13 cellular contexts compared by ENCODE assay signal in the genomic region with DNA sequence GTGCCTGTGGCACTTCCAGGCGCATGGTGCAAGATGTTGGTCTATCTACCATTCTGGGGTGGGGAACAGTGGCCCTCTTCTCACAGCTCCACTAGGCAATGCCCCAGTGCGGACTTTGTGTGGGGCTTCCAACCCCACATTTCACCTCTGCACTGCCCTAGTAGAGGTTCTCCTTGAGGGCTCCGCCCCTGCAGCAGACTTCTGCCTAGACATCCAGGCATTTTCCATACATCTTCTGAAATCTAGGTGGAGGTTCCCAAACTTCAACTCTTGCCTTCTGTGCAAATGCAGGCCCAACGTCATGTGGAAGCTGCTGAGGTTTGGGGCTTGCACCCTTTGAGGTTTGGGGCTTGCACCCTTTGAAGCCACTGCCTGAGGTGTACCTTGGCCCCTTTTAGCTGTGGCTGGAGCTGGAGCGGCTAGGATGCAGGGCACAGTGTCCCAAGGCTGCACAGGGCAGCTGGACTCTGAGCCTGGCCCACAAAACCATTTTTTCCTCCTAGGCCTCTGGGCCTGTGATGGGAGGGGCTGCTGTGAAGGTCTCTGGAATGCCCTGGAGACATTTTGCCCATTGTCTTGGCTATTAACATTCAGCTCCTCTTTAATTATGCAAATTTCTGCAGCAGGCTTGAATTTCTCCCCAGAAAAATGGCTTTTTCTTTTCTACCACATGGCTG.
A peak's percentile ranks its signal among the peaks of the same experiment; 100 is the strongest.
DNase-seq lines count a peak whose midpoint lies in the region; ATAC-seq, FAIRE-seq and TF ChIP-seq lines count a peak whose summit lies in the region.
"Had no signal": no experiment of that assay in that cellular context is flagged by ENCODE, and none has a peak within 500 bp of the region (broad histone marks: within the 10 kb centered on the region; RNA-seq: fewer than 3 reads in every experiment).

No MANE protein-coding gene starts in this region.

- no peak overlapping the region for H3K14ac ChIP-seq in H1 (ENCODE audit: insufficient read length)

- TF ChIP-seq POLR2A in HCT116 (IDR thresholded peaks at IDR 0.05; ENCODE audit: borderline replicate concordance, extremely low read depth, insufficient read depth, insufficient read length) (no peak), H1 (IDR thresholded peaks at IDR 0.05; ENCODE audit: control extremely low read depth in 1 of 2, low read depth in 2 of 2, low read length in 2 of 2) (no peak)

- CTCF ChIA-PET in HCT116 (lab: Charles Lee): no interaction called here
- CTCF ChIA-PET in H1 (lab: Charles Lee; ENCODE audit: partially characterized antibody): no interaction called here
- CTCF ChIA-PET in Caco-2 (lab: Charles Lee): no interaction called here

- no peak overlapping the region for H2BK5ac ChIP-seq in H1 (ENCODE audit: low read depth, low read length)

- no peaks in the 10 kb centered on the region for H3K23me2 ChIP-seq in H1 (ENCODE audit: low read depth, low read length)

- FAIRE-seq in H1 (lab: Jason Lieb, UNC): no peak
- FAIRE-seq: H54 had no signal

- RAD21 ChIA-PET in HCT116 (lab: Charles Lee; ENCODE audit: low non-redundant PET in 1 of 2, low total read pairs in 2 of 2, uncharacterized antibody in 2 of 2, unreplicated experiment in 2 of 2): no interaction called here

- H3K27ac Mint-ChIP-seq in Caco-2 (ENCODE audit: unreplicated experiment): no peak overlapping the region

- H3K9ac ChIP-seq in HCT116 (ENCODE audit: low read length) (no peak overlapping the region), H1 (replicated peaks in 1 of 4; ENCODE audit: extremely low read depth in 1 of 4, low read depth in 3 of 4, low read length in 3 of 4) (no peak overlapping the region)

- H2BK12ac ChIP-seq in H1 (ENCODE audit: low read depth, low read length): no peak overlapping the region

- peaks cover 0 to 4% of the 10 kb centered on the region in 2 experiments; a peak in 1 of 4 replicates for H3K4me1 ChIP-seq in HCT116 (ENCODE audit: control insufficient read depth in 1 of 2, insufficient read depth in 2 of 2, low read length in 2 of 2)
- peaks cover 0 to 3% (median 0%) of the 10 kb centered on the region in 4 experiments; a peak in 1 of 7 replicates for H3K4me1 ChIP-seq in H1 (replicated peaks in 1 of 4; ENCODE audit: control insufficient read depth in 3 of 4, insufficient read depth in 4 of 4, low read length in 3 of 4)
- no peaks in the 10 kb centered on the region for H3K4me1 ChIP-seq in Caco-2
- H3K4me1 ChIP-seq: BE2C had no signal

- no peak overlapping the region for H3K18ac ChIP-seq in H1 (ENCODE audit: extremely low read depth, low read length)

- no peak overlapping the region for H3K4ac ChIP-seq in H1 (replicated peaks; ENCODE audit: insufficient read length, low read depth, low read length)

- no peaks in the 10 kb centered on the region for H3K4me1 Mint-ChIP-seq in Caco-2 (ENCODE audit: low read depth, unreplicated experiment)

- BruUV-seq in HCT116 (replicated peaks; lab: Mats Ljungman, UMichigan) (no TSS peak), Caco-2 (replicated peaks; lab: Mats Ljungman, UMichigan) (no TSS peak)

- no peak overlapping the region for H3K56ac ChIP-seq in H1 (replicated peaks; ENCODE audit: insufficient read length, low read depth, low read length)

- intact Hi-C loops in cardiac septum (cut with DNase I) (no loop called here), Right ventricle myocardium inferior (cut with DNase I) (no loop called here), HCT116 (cut with micrococcal nuclease) (no loop called here), Caco-2 (cut with micrococcal nuclease; ENCODE audit: unreplicated experiment) (no loop called here)

- no peak overlapping the region for H4K5ac ChIP-seq in H1 (ENCODE audit: insufficient read length, low read depth, low read length)

- H3K4me3 Mint-ChIP-seq in Caco-2 (ENCODE audit: unreplicated experiment): no peak overlapping the region
- H3K4me3 Mint-ChIP-seq: CD8-positive, alpha-beta memory T cell had no signal

- H3K36me3 ChIP-seq in HCT116 (ENCODE audit: control insufficient read depth in 1 of 2, insufficient read depth in 2 of 2, low read length in 2 of 2) (no peaks in the 10 kb centered on the region), H1 (ENCODE audit: control insufficient read depth in 2 of 4, insufficient read depth in 4 of 4, low read length in 3 of 4) (peaks cover 0 to 27% (median 1%) of the 10 kb centered on the region in 4 experiments; a peak in 4 of 8 replicates), Caco-2 (ENCODE audit: control insufficient read depth, insufficient read depth, low read length) (no peaks in the 10 kb centered on the region; the same call in 1 of the 2 replicates)
- H3K36me3 ChIP-seq: BE2C had no signal

- no peaks in the 10 kb centered on the region for H3K9me2 ChIP-seq in HCT116 (ENCODE audit: insufficient read depth)

- WGBS in H1 (ENCODE audit: extremely low coverage in 1 of 2, insufficient coverage in 1 of 2, insufficient read length in 1 of 2, insufficient replicate concordance in 2 of 2, low coverage in 1 of 2, low lambda C conversion rate in 2 of 2, missing lambda C conversion rate in 1 of 2), 2 experiments: 88% methylated on average over 5 of the region's 5 CpGs; no CpG with 5 or more reads in 1 of the 2 experiments

- H3K4me2 ChIP-seq in HCT116 (ENCODE audit: low read length): no peak overlapping the region
- no peak overlapping the region for H3K4me2 ChIP-seq in H1 (ENCODE audit: insufficient read depth in 1 of 2, low read depth in 2 of 2, low read length in 2 of 2)

- no peak overlapping the region for H2AK5ac ChIP-seq in H1 (ENCODE audit: low read depth, low read length)

- DNase-seq in cardiac septum (ENCODE audit: low spot score) (peak; percentile 27), Right ventricle myocardium inferior (ENCODE audit: missing footprints) (no peak), HCT116 (ENCODE audit: low read depth, low spot score) (no peak), H1 (ENCODE audit: low read depth in 1 of 2, low spot score in 2 of 2) (no peak), Caco-2 (no peak), activated T-cell treated with anti-CD3 and anti-CD28 coated beads for 4 hours (no peak)
- DNase-seq: BE2C; CD8-positive, alpha-beta memory T cell; DND-41; GDM1; Karpas-422 had no signal

- no peak overlapping the region for H2BK120ac ChIP-seq in H1 (replicated peaks; ENCODE audit: low read depth, low read length)

- no peak overlapping the region for H4K91ac ChIP-seq in H1 (replicated peaks; ENCODE audit: insufficient read length, low read length)

- H3K36me3 Mint-ChIP-seq in Caco-2 (ENCODE audit: insufficient read depth, unreplicated experiment): peaks cover 31% of the 10 kb centered on the region

- POLR2A ChIA-PET in HCT116 (lab: Charles Lee) (no interaction called here), H1 (lab: Charles Lee; ENCODE audit: partially characterized antibody) (interaction anchor here (0.9 kb wide), 1 partner anchor 23 kb away, joined by 4 read pairs; no protein-coding TSS in a partner anchor), Caco-2 (lab: Charles Lee) (no interaction called here)

- H3K27me3 ChIP-seq in HCT116 (ENCODE audit: insufficient read depth, low read length) (no peaks in the 10 kb centered on the region), H1 (replicated peaks in 1 of 4; ENCODE audit: control insufficient read depth in 3 of 4, extremely low read depth in 1 of 4, insufficient read depth in 3 of 4, low read length in 3 of 4) (no peaks in the 10 kb centered on the region), Caco-2 (replicated peaks; ENCODE audit: control insufficient read depth, insufficient read depth, low read length) (no peaks in the 10 kb centered on the region)
- H3K27me3 ChIP-seq: BE2C had no signal

- H2AFZ ChIP-seq in HCT116 (ENCODE audit: low read depth, low read length, poor library complexity, severe bottlenecking): no peak overlapping the region
- H2AFZ ChIP-seq in H1 (ENCODE audit: low read length): no peak overlapping the region

- H2BK20ac ChIP-seq in H1 (ENCODE audit: low read length): no peak overlapping the region

- peaks cover 7 to 12% of the 10 kb centered on the region in 2 experiments; a peak in 3 of 4 replicates for H3K9me3 ChIP-seq in HCT116 (ENCODE audit: control insufficient read depth in 1 of 2, insufficient read depth in 1 of 2, low read depth in 1 of 2, low read length in 2 of 2)
- H3K9me3 ChIP-seq in H1 (ENCODE audit: insufficient read depth in 2 of 2, low read depth in 1 of 2, low read length in 1 of 2): peaks cover 29 to 38% of the 10 kb centered on the region in 2 experiments
- peaks cover 22% of the 10 kb centered on the region for H3K9me3 ChIP-seq in Caco-2

- ATAC-seq in Right ventricle myocardium inferior (no peak), HCT116 (no peak), GM21717 (IDR thresholded peaks at IDR 0.05; ENCODE audit: unreplicated experiment) (no peak)

- H3K23ac ChIP-seq in H1 (ENCODE audit: insufficient read length): no peak overlapping the region

- no peak overlapping the region for H3K4me3 ChIP-seq in HCT116 (replicated peaks in 1 of 2; ENCODE audit: low read depth in 1 of 2, low read length in 2 of 2)
- peak overlapping the region in 1 of 4 experiments; percentile 27; a peak in 1 of 8 replicates for H3K4me3 ChIP-seq in H1 (ENCODE audit: extremely low read depth in 1 of 4, insufficient read depth in 2 of 4, low read depth in 3 of 4, low read length in 4 of 4)
- H3K4me3 ChIP-seq in Caco-2 (ENCODE audit: low read depth, low read length): no peak overlapping the region

- H2BK15ac ChIP-seq in H1 (ENCODE audit: low read length): no peak overlapping the region

- TF ChIP-seq EP300 in H1 (IDR thresholded peaks at IDR 0.05; ENCODE audit: borderline replicate concordance in 1 of 2, low read depth in 2 of 2, low read length in 2 of 2): no peak

- no peaks in the 10 kb centered on the region for H4K20me1 ChIP-seq in HCT116 (ENCODE audit: insufficient read depth)
- no peaks in the 10 kb centered on the region for H4K20me1 ChIP-seq in H1 (replicated peaks in 1 of 2; ENCODE audit: control insufficient read depth in 1 of 2, insufficient read depth in 2 of 2, low read length in 2 of 2)

- no peaks in the 10 kb centered on the region for H3K79me2 ChIP-seq in HCT116 (ENCODE audit: insufficient read depth, low read length)
- no peaks in the 10 kb centered on the region for H3K79me2 ChIP-seq in H1 (ENCODE audit: control insufficient read depth in 1 of 2, insufficient read depth in 2 of 2, low read length in 2 of 2)

- no peak overlapping the region for H4K8ac ChIP-seq in H1 (ENCODE audit: extremely low read depth, insufficient read depth, low read length)

- no peaks in the 10 kb centered on the region for H3K79me1 ChIP-seq in H1 (ENCODE audit: low read depth, low read length)

- H3K27ac ChIP-seq in HCT116 (ENCODE audit: low read depth, low read length) (no peak overlapping the region), H1 (ENCODE audit: low read depth, low read length) (no peak overlapping the region)

- peaks cover 34% of the 10 kb centered on the region for H3K9me3 Mint-ChIP-seq in Caco-2 (ENCODE audit: unreplicated experiment)

- TF ChIP-seq CTCF in HCT116 (IDR thresholded peaks at IDR 0.05 in 2 of 3, conservative IDR thresholded peaks at IDR 0.05 in 1 of 3; ENCODE audit: borderline replicate concordance in 1 of 3, insufficient read depth in 1 of 3, low read depth in 2 of 3, low read length in 2 of 3) (no peak), H1 (IDR thresholded peaks at IDR 0.05; ENCODE audit: control extremely low read depth in 1 of 3, insufficient read depth in 1 of 3, low read depth in 1 of 3, low read length in 3 of 3) (no peak), Caco-2 (IDR thresholded peaks at IDR 0.05; ENCODE audit: insufficient read depth in 1 of 2, low read depth in 1 of 2, low read length in 1 of 2, severe bottlenecking in 1 of 2, unreplicated experiment in 1 of 2) (no peak)

- TF ChIP-seq RAD21 in HCT116 (IDR thresholded peaks at IDR 0.05; ENCODE audit: low read depth) (no peak), H1 (IDR thresholded peaks at IDR 0.05 in 1 of 2, conservative IDR thresholded peaks at IDR 0.05 in 1 of 2; ENCODE audit: low read depth in 2 of 2, low read length in 2 of 2) (no peak)

- H3K27me3 Mint-ChIP-seq in Caco-2 (ENCODE audit: insufficient read depth, unreplicated experiment): no peaks in the 10 kb centered on the region
- H3K27me3 Mint-ChIP-seq: CD8-positive, alpha-beta memory T cell had no signal
